Comparison of ENCODE assay signal across 8 cellular contexts in genomic region chr17:46224864-46225263, GRCh38. TPM values are rescaled to one million over a fixed set of nuclear protein-coding genes. Genes with fewer than 3 reads are reported as not detected.
A peak's percentile ranks its signal among the peaks of the same experiment; 100 is the strongest.
DNase-seq lines count a peak whose midpoint lies in the region; ATAC-seq and TF ChIP-seq lines count a peak whose summit lies in the region.
"Not testable (repeated sequence)": the region's sequence is repeated elsewhere in the genome, so short reads cannot be mapped to it uniquely, and the experiment has no call there.

No MANE protein-coding gene starts in this region.

- in situ Hi-C loops in astrocyte of the cerebellum (cut with HindIII; ENCODE audit: low sequenced_read_pairs) = not testable (repeated sequence)

- DNase-seq in RWPE2 (ENCODE audit: low spot score); astrocyte of the cerebellum (ENCODE audit: low read depth); Right ventricle myocardium superior; testis: not testable (repeated sequence)
- DNase-seq in naive thymus-derived CD8-positive, alpha-beta T cell = peak in 1 of 10 donors; percentile 5

- H3K4me1 Mint-ChIP-seq in naive thymus-derived CD8-positive, alpha-beta T cell = not testable (repeated sequence)

- peak overlapping the region in 3 of 10 donors; percentile 88 to 94 (median 93) for H3K27ac Mint-ChIP-seq in naive thymus-derived CD8-positive, alpha-beta T cell

- POLR2A ChIA-PET in naive thymus-derived CD8-positive, alpha-beta T cell (lab: Charles Lee) = not testable (repeated sequence)

- not testable (repeated sequence) for TF ChIP-seq POLR2A in testis (IDR thresholded peaks at IDR 0.05)

- not testable (repeated sequence) for H3K36me3 ChIP-seq in RWPE2 (ENCODE audit: low read depth); testis (ENCODE audit: low read depth, missing control alignments)

- ATAC-seq in GM21576 (IDR thresholded peaks at IDR 0.05; ENCODE audit: unreplicated experiment) (peak; percentile 27), HG03175 (IDR thresholded peaks at IDR 0.05; ENCODE audit: unreplicated experiment) (peak; percentile 38), RWPE2 (ENCODE audit: low read depth) (peak; percentile 31), Right ventricle myocardium superior (ENCODE audit: poor library complexity) (peak; percentile 60)
- peak; percentile 43 to 44 for ATAC-seq in naive thymus-derived CD8-positive, alpha-beta T cell

- not testable (repeated sequence) for H3K4me1 ChIP-seq in RWPE2 (ENCODE audit: insufficient read depth, poor library complexity, severe bottlenecking); testis

- TF ChIP-seq CTCF in RWPE2 (IDR thresholded peaks at IDR 0.05; ENCODE audit: poor library complexity, severe bottlenecking); astrocyte of the cerebellum (IDR thresholded peaks at IDR 0.05; ENCODE audit: low read depth, low read length, missing control alignments); testis (IDR thresholded peaks at IDR 0.05): not testable (repeated sequence)

- H3K9me3 Mint-ChIP-seq in naive thymus-derived CD8-positive, alpha-beta T cell = not testable (repeated sequence)

- H3K36me3 Mint-ChIP-seq in naive thymus-derived CD8-positive, alpha-beta T cell = not testable (repeated sequence)

- intact Hi-C loops in Right ventricle myocardium superior (cut with DNase I); testis (cut with DNase I; ENCODE audit: low total_unique reads): not testable (repeated sequence)

- H3K27me3 ChIP-seq in RWPE2 (ENCODE audit: insufficient read depth, poor library complexity, severe bottlenecking); testis: not testable (repeated sequence)

- H3K27ac ChIP-seq in RWPE2 (ENCODE audit: poor library complexity, severe bottlenecking) = peak overlapping the region; percentile 25
- H3K27ac ChIP-seq in testis = peak overlapping the region in 1 of 2 donors; percentile 41

- not testable (repeated sequence) for H3K9me3 ChIP-seq in RWPE2 (ENCODE audit: severe bottlenecking); testis

- 4% methylated on average over 11 of the region's 54 CpGs; no CpG with 5 or more reads in 1 of the 2 donors for WGBS in testis, 2 donors

- peak overlapping the region; percentile 55 for H3K4me3 ChIP-seq in GM08714 (ENCODE audit: low read length)
- H3K4me3 ChIP-seq in RWPE2 (ENCODE audit: severe bottlenecking) = peak overlapping the region; percentile 96
- peak overlapping the region; percentile 45 for H3K4me3 ChIP-seq in astrocyte of the cerebellum (ENCODE audit: low read depth, low read length)
- peak overlapping the region; percentile 64 to 76 for H3K4me3 ChIP-seq in testis

- H3K4me3 Mint-ChIP-seq in naive thymus-derived CD8-positive, alpha-beta T cell = peak overlapping the region in 9 of 10 donors; percentile 92 to 97 (median 96)

- H3K27me3 Mint-ChIP-seq in naive thymus-derived CD8-positive, alpha-beta T cell = not testable (repeated sequence)

RNA-seq across cellular contexts. Expression of gene KANSL1, which starts 31.6 kb away (rescaled TPM):
- total RNA-seq in Right ventricle myocardium superior = 25.1 TPM
- total RNA-seq in naive thymus-derived CD8-positive, alpha-beta T cell = 100 to 1,000 TPM; 206 to 208 TPM
- 10 to 100 TPM; 13.1 to 16.6 (median 13.2) TPM for polyA plus RNA-seq in naive thymus-derived CD8-positive, alpha-beta T cell
- 100 to 1,000 TPM; 152 to 158 TPM for total RNA-seq in testis
- 70.3 TPM for polyA plus RNA-seq in testis (ENCODE audit: insufficient read depth, low read depth, low replicate concordance)

Comparison
In these comparisons a context has a peak if more than half of its experiments do, and no peak if none do; other contexts are left out.
1. H3K4me3 ChIP-seq: peak in every context shown above with its lines; median percentile 96 in RWPE2; 70 in testis; 55 in GM08714; 45 in astrocyte of the cerebellum.